Comparison of ENCODE assay signal across 8 cellular contexts in genomic region chr3:142027713-142028112, GRCh38.
A peak's percentile ranks its signal among the peaks of the same experiment; 100 is the strongest.
DNase-seq lines count a peak whose midpoint lies in the region; ATAC-seq, FAIRE-seq and TF ChIP-seq lines count a peak whose summit lies in the region.

No MANE protein-coding gene starts in this region.

- H3K36me3 Mint-ChIP-seq in activated CD8-positive, alpha-beta memory T cell treated with anti-CD3 and anti-CD28 coated beads, Interleukin-2, amount 10 ng/mL, durations not matched to agents 7 days and 5 days, result no peaks in the 10 kb centered on the region
- no peaks in the 10 kb centered on the region for H3K36me3 Mint-ChIP-seq in astrocyte (ENCODE audit: low read depth, unreplicated experiment)

- peak overlapping the region; percentile 72 for H3K27ac Mint-ChIP-seq in activated CD8-positive, alpha-beta memory T cell treated with anti-CD3 and anti-CD28 coated beads, Interleukin-2, amount 10 ng/mL, durations not matched to agents 7 days and 5 days
- H3K27ac Mint-ChIP-seq in astrocyte (ENCODE audit: unreplicated experiment), result peak overlapping the region; percentile 75

- peak overlapping the region; percentile 72 for H3K9ac ChIP-seq in astrocyte (ENCODE audit: low read length)

- no peaks in the 10 kb centered on the region for H4K20me1 ChIP-seq in astrocyte (ENCODE audit: insufficient read depth, low read length)

- H3K9me3 Mint-ChIP-seq in activated CD8-positive, alpha-beta memory T cell treated with anti-CD3 and anti-CD28 coated beads, Interleukin-2, amount 10 ng/mL, durations not matched to agents 7 days and 5 days (ENCODE audit: low read depth), result no peaks in the 10 kb centered on the region
- H3K9me3 Mint-ChIP-seq in astrocyte (ENCODE audit: unreplicated experiment), result no peaks in the 10 kb centered on the region

- peaks cover 19% of the 10 kb centered on the region for H3K79me2 ChIP-seq in astrocyte (ENCODE audit: insufficient read depth, low read length)

- no peaks in the 10 kb centered on the region for H3K4me1 ChIP-seq in astrocyte (ENCODE audit: insufficient read depth, low read length)

- no peaks in the 10 kb centered on the region for H3K9me3 ChIP-seq in astrocyte (ENCODE audit: insufficient read depth, low read depth, low read length)

- ATAC-seq in activated CD8-positive, alpha-beta memory T cell treated with anti-CD3 and anti-CD28 coated beads, Interleukin-2, amount 10 ng/mL, durations not matched to agents 7 days and 5 days, result peak; percentile 57
- ATAC-seq in HG02642 (IDR thresholded peaks at IDR 0.05; ENCODE audit: poor library complexity, unreplicated experiment), result peak; percentile 70

- H2AFZ ChIP-seq in astrocyte (ENCODE audit: low read depth, low read length), result no peak overlapping the region

- peak overlapping the region; percentile 82 for H3K4me2 ChIP-seq in astrocyte (ENCODE audit: low read length)

- no peak for FAIRE-seq in astrocyte (lab: Jason Lieb, UNC)

- H3K36me3 ChIP-seq in astrocyte (ENCODE audit: insufficient read depth, low read length), result no peaks in the 10 kb centered on the region

- peaks cover 16% of the 10 kb centered on the region for H3K4me1 Mint-ChIP-seq in activated CD8-positive, alpha-beta memory T cell treated with anti-CD3 and anti-CD28 coated beads, Interleukin-2, amount 10 ng/mL, durations not matched to agents 7 days and 5 days
- H3K4me1 Mint-ChIP-seq in astrocyte (ENCODE audit: low read depth, unreplicated experiment), result peaks cover 5% of the 10 kb centered on the region

- H3K27me3 Mint-ChIP-seq in activated CD8-positive, alpha-beta memory T cell treated with anti-CD3 and anti-CD28 coated beads, Interleukin-2, amount 10 ng/mL, durations not matched to agents 7 days and 5 days, result no peaks in the 10 kb centered on the region
- no peaks in the 10 kb centered on the region for H3K27me3 Mint-ChIP-seq in astrocyte (ENCODE audit: low read depth, unreplicated experiment)

- DNase-seq in activated CD8-positive, alpha-beta memory T cell treated with anti-CD3 and anti-CD28 coated beads, Interleukin-2, amount 10 ng/mL, durations not matched to agents 7 days and 5 days, result no peak
- DNase-seq in activated CD8-positive, alpha-beta memory T cell treated with anti-CD3 and anti-CD28 coated beads for 24 hours, result no peak
- DNase-seq in NCI-H526 treated with DMSO at 0.1 percent for 48 hours (lab: John Stamatoyannopoulos, UW) (peak; percentile 84), astrocyte (ENCODE audit: low read depth) (peak; percentile 36), kidney glomerular epithelial cell (lab: John Stamatoyannopoulos, UW) (peak; percentile 46), germinal center (ENCODE audit: low spot score) (no peak)
- DNase-seq in stimulated activated CD8-positive, alpha-beta memory T cell treated with anti-CD3 and anti-CD28 coated beads, Interleukin-4, amount 100 ng/mL, for 4 hours (ENCODE audit: low read depth in 2 of 2, low spot score in 1 of 2), result peak; percentile 5 to 7

- H3K4me3 Mint-ChIP-seq in activated CD8-positive, alpha-beta memory T cell treated with anti-CD3 and anti-CD28 coated beads, Interleukin-2, amount 10 ng/mL, durations not matched to agents 7 days and 5 days, result peak overlapping the region; percentile 68
- peak overlapping the region; percentile 90 for H3K4me3 Mint-ChIP-seq in astrocyte (ENCODE audit: unreplicated experiment)

- no peaks in the 10 kb centered on the region for H3K27me3 ChIP-seq in astrocyte (ENCODE audit: insufficient read depth, low read length)

- CTCF ChIA-PET in activated CD8-positive, alpha-beta memory T cell treated with anti-CD3 and anti-CD28 coated beads, Interleukin-2, amount 10 ng/mL, durations not matched to agents 7 days and 5 days (lab: Charles Lee), result interaction anchor here (1.1 kb wide), 1 partner anchor 10 kb away, joined by 3 read pairs; no protein-coding TSS in a partner anchor

- no peak for TF ChIP-seq CTCF in astrocyte (IDR thresholded peaks at IDR 0.05; ENCODE audit: insufficient read depth, low read depth, low read length)

- H3K27ac ChIP-seq in astrocyte (ENCODE audit: low read depth, low read length), result peak overlapping the region; percentile 33

- peak overlapping the region; percentile 73 for H3K4me3 ChIP-seq in astrocyte (ENCODE audit: insufficient read depth, low read depth, low read length)

Comparison
In these comparisons a context has a peak if more than half of its experiments do, and no peak if none do; other contexts are left out.
1. DNase-seq: peak in NCI-H526 treated with DMSO at 0.1 percent for 48 hours (single experiment), astrocyte (single experiment), kidney glomerular epithelial cell (single experiment) and stimulated activated CD8-positive, alpha-beta memory T cell treated with anti-CD3 and anti-CD28 coated beads, Interleukin-4, amount 100 ng/mL, for 4 hours (2 of 2); none in activated CD8-positive, alpha-beta memory T cell treated with anti-CD3 and anti-CD28 coated beads, Interleukin-2, amount 10 ng/mL, durations not matched to agents 7 days and 5 days (single experiment), activated CD8-positive, alpha-beta memory T cell treated with anti-CD3 and anti-CD28 coated beads for 24 hours (single experiment) and germinal center (single experiment).